In genomic region chr4:111499291-111499690, GRCh38 we compare ENCODE assay signal across 32 cellular contexts.
"Had no signal": no experiment of that assay in that cellular context is flagged by ENCODE, and none has a peak within 500 bp of the region (broad histone marks: within the 10 kb centered on the region; RNA-seq: fewer than 3 reads in every experiment).

No MANE protein-coding gene starts in this region.

- H3K27me3 ChIP-seq: body of pancreas had no signal

- H3K4me3 ChIP-seq: body of pancreas had no signal

- H3K9me3 Mint-ChIP-seq: activated CD4-positive, alpha-beta T cell treated with anti-CD3 and anti-CD28 coated beads, Interleukin-2, amount 10 ng/mL, durations not matched to agents 7 days and 5 days; activated naive CD4-positive, alpha-beta T cell treated with anti-CD3 and anti-CD28 coated beads, Interleukin-2, amount 10 ng/mL, durations not matched to agents 7 days and 5 days; activated naive CD8-positive, alpha-beta T cell treated with anti-CD3 and anti-CD28 coated beads, Interleukin-2, amount 10 ng/mL, durations not matched to agents 7 days and 5 days; activated T-cell treated with anti-CD3 and anti-CD28 coated beads, Interleukin-2, amount 50 U/mL, for 24 hours; T-helper 2 cell treated with Interferon-gamma antibody and Interleukin-4, amounts not matched to agents 5 μg/mL and 100 μg/mL, for 36 hours had no signal

- H3K4me1 Mint-ChIP-seq: activated CD4-positive, alpha-beta memory T cell treated with anti-CD3 and anti-CD28 coated beads, Interleukin-2, amount 10 ng/mL, durations not matched to agents 7 days and 5 days; activated CD4-positive, alpha-beta T cell treated with anti-CD3 and anti-CD28 coated beads, Interleukin-2, amount 10 ng/mL, durations not matched to agents 7 days and 5 days; activated naive CD4-positive, alpha-beta T cell treated with anti-CD3 and anti-CD28 coated beads, Interleukin-2, amount 10 ng/mL, durations not matched to agents 7 days and 5 days; activated naive CD8-positive, alpha-beta T cell treated with anti-CD3 and anti-CD28 coated beads, Interleukin-2, amount 10 ng/mL, durations not matched to agents 7 days and 5 days; T-cell; T-helper 17 cell had no signal

- ATAC-seq: activated naive CD4-positive, alpha-beta T cell treated with anti-CD3 and anti-CD28 coated beads, Interleukin-2, amount 50 U/mL, for 72 hours; activated T-cell treated with anti-CD3 and anti-CD28 coated beads, Interleukin-2, amount 50 U/mL, for 72 hours; body of pancreas; esophagus mucosa; T-cell; T-helper 17 cell had no signal

- H3K4me1 ChIP-seq: body of pancreas had no signal

- H3K36me3 Mint-ChIP-seq: activated naive CD4-positive, alpha-beta T cell treated with anti-CD3 and anti-CD28 coated beads, Interleukin-2, amount 10 ng/mL, durations not matched to agents 7 days and 5 days; activated naive CD4-positive, alpha-beta T cell treated with anti-CD3 and anti-CD28 coated beads, Interleukin-2, amount 50 U/mL, for 72 hours; activated naive CD8-positive, alpha-beta T cell treated with anti-CD3 and anti-CD28 coated beads, Interleukin-2, amount 10 ng/mL, durations not matched to agents 7 days and 5 days; T-cell had no signal

- H3K27me3 Mint-ChIP-seq: activated CD4-positive, alpha-beta memory T cell treated with anti-CD3 and anti-CD28 coated beads, Interleukin-2, amount 10 ng/mL, durations not matched to agents 7 days and 5 days; activated CD4-positive, alpha-beta T cell treated with anti-CD3 and anti-CD28 coated beads, Interleukin-2, amount 10 ng/mL, durations not matched to agents 7 days and 5 days; activated naive CD4-positive, alpha-beta T cell treated with anti-CD3 and anti-CD28 coated beads, Interleukin-2, amount 10 ng/mL, durations not matched to agents 7 days and 5 days; activated naive CD8-positive, alpha-beta T cell treated with anti-CD3 and anti-CD28 coated beads, Interleukin-2, amount 10 ng/mL, durations not matched to agents 7 days and 5 days; activated T-cell treated with anti-CD3 and anti-CD28 coated beads, Interleukin-2, amount 50 U/mL, for 24 hours; T-cell; T-helper 17 cell had no signal

- H3K4me3 Mint-ChIP-seq: activated CD4-positive, alpha-beta memory T cell treated with anti-CD3 and anti-CD28 coated beads, Interleukin-2, amount 10 ng/mL, durations not matched to agents 7 days and 5 days; activated CD4-positive, alpha-beta T cell treated with anti-CD3 and anti-CD28 coated beads, Interleukin-2, amount 10 ng/mL, durations not matched to agents 7 days and 5 days; activated naive CD4-positive, alpha-beta T cell treated with anti-CD3 and anti-CD28 coated beads, Interleukin-2, amount 10 ng/mL, durations not matched to agents 7 days and 5 days; activated naive CD8-positive, alpha-beta T cell treated with anti-CD3 and anti-CD28 coated beads, Interleukin-2, amount 10 ng/mL, durations not matched to agents 7 days and 5 days; activated T-cell treated with anti-CD3 and anti-CD28 coated beads, Interleukin-2, amount 50 U/mL, for 24 hours; activated T-cell treated with anti-CD3 and anti-CD28 coated beads, Interleukin-2, amount 50 U/mL, for 72 hours; T-cell; T-helper 17 cell; T-helper 2 cell treated with Interferon-gamma antibody and Interleukin-4, amounts not matched to agents 5 μg/mL and 100 μg/mL, for 36 hours had no signal

- FAIRE-seq: colon, frontal cortex had no signal

- H3K27ac ChIP-seq: body of pancreas had no signal

- H3K27ac Mint-ChIP-seq: activated CD4-positive, alpha-beta memory T cell treated with anti-CD3 and anti-CD28 coated beads, Interleukin-2, amount 10 ng/mL, durations not matched to agents 7 days and 5 days; activated CD4-positive, alpha-beta T cell treated with anti-CD3 and anti-CD28 coated beads, Interleukin-2, amount 10 ng/mL, durations not matched to agents 7 days and 5 days; activated naive CD4-positive, alpha-beta T cell treated with anti-CD3 and anti-CD28 coated beads, Interleukin-2, amount 10 ng/mL, durations not matched to agents 7 days and 5 days; activated naive CD4-positive, alpha-beta T cell treated with anti-CD3 and anti-CD28 coated beads, Interleukin-2, amount 50 U/mL, for 72 hours; activated naive CD8-positive, alpha-beta T cell treated with anti-CD3 and anti-CD28 coated beads, Interleukin-2, amount 10 ng/mL, durations not matched to agents 7 days and 5 days; activated T-cell treated with anti-CD3 and anti-CD28 coated beads, Interleukin-2, amount 50 U/mL, for 24 hours; activated T-cell treated with anti-CD3 and anti-CD28 coated beads, Interleukin-2, amount 50 U/mL, for 72 hours; T-cell; T-helper 17 cell; T-helper 2 cell treated with Interferon-gamma antibody and Interleukin-4, amounts not matched to agents 5 μg/mL and 100 μg/mL, for 36 hours had no signal

- H3K9me3 ChIP-seq: body of pancreas had no signal

- DNase-seq: activated CD4-positive, alpha-beta memory T cell treated with anti-CD3 and anti-CD28 coated beads, Interleukin-2, amount 10 ng/mL, durations not matched to agents 7 days and 5 days; activated CD4-positive, alpha-beta T cell treated with anti-CD3 and anti-CD28 coated beads for 1 hour; activated CD4-positive, alpha-beta T cell treated with anti-CD3 and anti-CD28 coated beads for 4 hours; activated CD4-positive, alpha-beta T cell treated with anti-CD3 and anti-CD28 coated beads, Interleukin-2, amount 10 ng/mL, durations not matched to agents 7 days and 5 days; activated CD4-positive, alpha-beta T cell treated with anti-CD3 and anti-CD28 coated beads, Interleukin-2, amount 50 U/mL, for 4 hours; activated CD4-positive, CD25-positive, alpha-beta regulatory T cell; activated CD8-positive, alpha-beta memory T cell treated with anti-CD3 and anti-CD28 coated beads, Interleukin-2, amount 50 U/mL, for 48 hours; activated gamma-delta T cell; activated naive CD4-positive, alpha-beta T cell; activated naive CD4-positive, alpha-beta T cell treated with anti-CD3 and anti-CD28 coated beads, Interleukin-2, amount 10 ng/mL, durations not matched to agents 7 days and 5 days; activated naive CD8-positive, alpha-beta T cell treated with anti-CD3 and anti-CD28 coated beads, Interleukin-2, amount 10 ng/mL, durations not matched to agents 7 days and 5 days; activated T-cell treated with anti-CD3 and anti-CD28 coated beads for 4 hours; activated T-cell treated with anti-CD3 and anti-CD28 coated beads, Interleukin-2, amount 50 U/mL, for 24 hours; activated T-cell treated with anti-CD3 and anti-CD28 coated beads, Interleukin-2, amount 50 U/mL, for 72 hours; amniotic stem cell; anterior cingulate cortex; body of pancreas; caudate nucleus; cortex of kidney; dermis blood vessel endothelial cell; effector CD4-positive, alpha-beta T cell; foreskin fibroblast; head of caudate nucleus; SW 1271; T-cell; T-helper 17 cell; T1000 had no signal
